29 cellular contexts compared by ENCODE assay signal in genomic region chrX:94814216-94814615, GRCh38.
"Had no signal": no experiment of that assay in that cellular context is flagged by ENCODE, and none has a peak within 500 bp of the region (broad histone marks: within the 10 kb centered on the region; RNA-seq: fewer than 3 reads in every experiment).

No MANE protein-coding gene starts in this region.

- H3K27me3 ChIP-seq: ovary, sigmoid colon, thyroid gland, tibial nerve, upper lobe of left lung, vagina had no signal

- H3K4me1 Mint-ChIP-seq: naive thymus-derived CD8-positive, alpha-beta T cell; nephron progenitor cell; neural crest cell; stimulated activated effector memory CD8-positive, alpha-beta T cell treated with anti-CD3 and anti-CD28 coated beads, Interleukin-12 subunit alpha, Interleukin-12 subunit beta, amount 100 ng/mL, for 72 hours; stimulated activated naive B cell treated with anti-CD40 and anti-IgM and Interleukin-4, amounts not matched to agents 10 μg/mL and 1 μg/mL and 100 μg/mL, for 72 hours had no signal

- DNase-seq: naive thymus-derived CD8-positive, alpha-beta T cell; nephron progenitor cell; occipital lobe; ovary; posterior cingulate gyrus; psoas muscle; right lobe of liver; sigmoid colon; small intestine; stimulated activated CD4-positive, alpha-beta T cell treated with anti-CD3 and anti-CD28 coated beads, Interleukin-15, amount 100 ng/mL, for 24 hours; stimulated activated CD4-positive, alpha-beta T cell treated with anti-CD3 and anti-CD28 coated beads, Interleukin-2, amount 100 ng/mL, for 24 hours; stimulated activated CD4-positive, alpha-beta T cell treated with anti-CD3 and anti-CD28 coated beads, Interleukin-2, amount 100 ng/mL, for 48 hours; stimulated activated CD4-positive, alpha-beta T cell treated with anti-CD3 and anti-CD28 coated beads, Interleukin-4, amount 100 ng/mL, for 24 hours; stimulated activated naive B cell treated with anti-CD40 and anti-IgM and Interleukin-4, amounts not matched to agents 10 μg/mL and 1 μg/mL and 100 μg/mL, for 72 hours; stimulated activated naive CD4-positive, alpha-beta T cell treated with Interleukin-2 at 50 U/mL for 16 hours; stomach; thyroid gland; trophoblast cell had no signal

- H2AFZ ChIP-seq: parathyroid adenoma had no signal

- H3K4me1 ChIP-seq: parathyroid adenoma, psoas muscle, right lobe of liver, sigmoid colon, stomach, thyroid gland, tibial nerve, upper lobe of left lung, vagina had no signal

- H3K27ac ChIP-seq: ovary, parathyroid adenoma, psoas muscle, right lobe of liver, sigmoid colon, stomach, thoracic aorta, thyroid gland, tibial nerve, upper lobe of left lung, vagina had no signal

- H3K36me3 Mint-ChIP-seq: naive thymus-derived CD8-positive, alpha-beta T cell; natural killer cell treated with Interleukin-12 subunit alpha and Interleukin-12 subunit beta and Interleukin-15 and Interleukin-18, amount 100 ng/mL, for 72 hours; stimulated activated effector memory CD8-positive, alpha-beta T cell treated with anti-CD3 and anti-CD28 coated beads, Interleukin-12 subunit alpha, Interleukin-12 subunit beta, amount 100 ng/mL, for 72 hours; stimulated activated naive B cell treated with anti-CD40 and anti-IgM and Interleukin-4, amounts not matched to agents 10 μg/mL and 1 μg/mL and 100 μg/mL, for 72 hours had no signal

- H3K9me3 ChIP-seq: ovary, right lobe of liver, sigmoid colon, thoracic aorta, thyroid gland, tibial nerve, vagina had no signal

- H3K79me2 ChIP-seq: parathyroid adenoma had no signal

- H3K36me3 ChIP-seq: ovary, right lobe of liver, sigmoid colon, stomach, thoracic aorta, thyroid gland, tibial nerve, upper lobe of left lung, vagina had no signal

- H3K27ac Mint-ChIP-seq: naive thymus-derived CD8-positive, alpha-beta T cell; natural killer cell treated with Interleukin-12 subunit alpha and Interleukin-12 subunit beta and Interleukin-15 and Interleukin-18, amount 100 ng/mL, for 72 hours; nephron progenitor cell; progenitor cell of endocrine pancreas; stimulated activated effector memory CD8-positive, alpha-beta T cell treated with anti-CD3 and anti-CD28 coated beads, Interleukin-12 subunit alpha, Interleukin-12 subunit beta, amount 100 ng/mL, for 72 hours; stimulated activated naive B cell treated with anti-CD40 and anti-IgM and Interleukin-4, amounts not matched to agents 10 μg/mL and 1 μg/mL and 100 μg/mL, for 72 hours; stimulated activated naive CD8-positive, alpha-beta T cell treated with anti-CD3 and anti-CD28 coated beads, Interleukin-15, Interleukin-2, amounts not matched to agents 100 ng/mL and 50 ng/mL, for 24 hours had no signal

- H3K4me3 ChIP-seq: ovary, psoas muscle, right lobe of liver, sigmoid colon, stomach, thoracic aorta, thyroid gland, tibial nerve, upper lobe of left lung, vagina had no signal

- H3K9ac ChIP-seq: parathyroid adenoma had no signal

- ATAC-seq: naive thymus-derived CD8-positive, alpha-beta T cell; natural killer cell treated with Interleukin-12 subunit alpha and Interleukin-12 subunit beta and Interleukin-15 and Interleukin-18, amount 100 ng/mL, for 72 hours; psoas muscle; right cardiac atrium; right lobe of liver; stimulated activated effector memory CD8-positive, alpha-beta T cell treated with anti-CD3 and anti-CD28 coated beads, Interleukin-12 subunit alpha, Interleukin-12 subunit beta, amount 100 ng/mL, for 72 hours; stimulated activated naive B cell treated with anti-CD40 and anti-IgM and Interleukin-4, amounts not matched to agents 10 μg/mL and 1 μg/mL and 100 μg/mL, for 72 hours had no signal

- H3K4me3 Mint-ChIP-seq: naive thymus-derived CD8-positive, alpha-beta T cell; natural killer cell treated with Interleukin-12 subunit alpha and Interleukin-12 subunit beta and Interleukin-15 and Interleukin-18, amount 100 ng/mL, for 72 hours; nephron progenitor cell; neural crest cell; stimulated activated effector memory CD8-positive, alpha-beta T cell treated with anti-CD3 and anti-CD28 coated beads, Interleukin-12 subunit alpha, Interleukin-12 subunit beta, amount 100 ng/mL, for 72 hours; stimulated activated naive B cell treated with anti-CD40 and anti-IgM and Interleukin-4, amounts not matched to agents 10 μg/mL and 1 μg/mL and 100 μg/mL, for 72 hours; stimulated activated naive CD8-positive, alpha-beta T cell treated with anti-CD3 and anti-CD28 coated beads, Interleukin-15, Interleukin-2, amounts not matched to agents 100 ng/mL and 50 ng/mL, for 24 hours had no signal

- H3K27me3 Mint-ChIP-seq: naive thymus-derived CD8-positive, alpha-beta T cell; natural killer cell treated with Interleukin-12 subunit alpha and Interleukin-12 subunit beta and Interleukin-15 and Interleukin-18, amount 100 ng/mL, for 72 hours; progenitor cell of endocrine pancreas; stimulated activated naive B cell treated with anti-CD40 and anti-IgM and Interleukin-4, amounts not matched to agents 10 μg/mL and 1 μg/mL and 100 μg/mL, for 72 hours; stimulated activated naive CD8-positive, alpha-beta T cell treated with anti-CD3 and anti-CD28 coated beads, Interleukin-15, Interleukin-2, amounts not matched to agents 100 ng/mL and 50 ng/mL, for 24 hours had no signal
